Comparison of ENCODE assay signal across 8 cellular contexts in genomic region chr7:5429253-5429856, GRCh38. TPM values are rescaled to one million over a fixed set of nuclear protein-coding genes. Genes with fewer than 3 reads are reported as not detected.
DNase-seq lines count a peak whose midpoint lies in the region; ATAC-seq lines count a peak whose summit lies in the region.

No MANE protein-coding gene starts in this region.

- DNase-seq in activated CD4-positive, alpha-beta T cell treated with anti-CD3 and anti-CD28 coated beads, Interleukin-2, amount 10 ng/mL, durations not matched to agents 24 days and 14 days, result peak; percentile 64
- no peak for DNase-seq in activated CD4-positive, alpha-beta T cell treated with anti-CD3 and anti-CD28 coated beads, Interleukin-2, amount 50 U/mL, for 4 hours
- DNase-seq in RPMI8226, result peak; percentile 37
- DNase-seq in fibroblast of gingiva (ENCODE audit: low read depth), result peak; percentile 47
- no peak for DNase-seq in natural killer cell treated with Interleukin-12 subunit alpha and Interleukin-12 subunit beta and Interleukin-15 and Interleukin-18, amount 100 ng/mL, for 72 hours (ENCODE audit: low spot score)

- no peaks in the 10 kb centered on the region for H3K9me3 Mint-ChIP-seq in activated CD4-positive, alpha-beta T cell treated with anti-CD3 and anti-CD28 coated beads, Interleukin-2, amount 10 ng/mL, durations not matched to agents 24 days and 14 days
- H3K9me3 Mint-ChIP-seq in natural killer cell treated with Interleukin-12 subunit alpha and Interleukin-12 subunit beta and Interleukin-15 and Interleukin-18, amount 100 ng/mL, for 72 hours, result no peaks in the 10 kb centered on the region

- H3K36me3 Mint-ChIP-seq in activated CD4-positive, alpha-beta T cell treated with anti-CD3 and anti-CD28 coated beads, Interleukin-2, amount 10 ng/mL, durations not matched to agents 24 days and 14 days (ENCODE audit: low read depth), result no peaks in the 10 kb centered on the region
- no peaks in the 10 kb centered on the region for H3K36me3 Mint-ChIP-seq in natural killer cell treated with Interleukin-12 subunit alpha and Interleukin-12 subunit beta and Interleukin-15 and Interleukin-18, amount 100 ng/mL, for 72 hours

- peak overlapping the region; percentile 50 for H3K4me3 Mint-ChIP-seq in activated CD4-positive, alpha-beta T cell treated with anti-CD3 and anti-CD28 coated beads, Interleukin-2, amount 10 ng/mL, durations not matched to agents 24 days and 14 days
- H3K4me3 Mint-ChIP-seq in natural killer cell treated with Interleukin-12 subunit alpha and Interleukin-12 subunit beta and Interleukin-15 and Interleukin-18, amount 100 ng/mL, for 72 hours, result peak overlapping the region; percentile 50

- ATAC-seq in natural killer cell treated with Interleukin-12 subunit alpha and Interleukin-12 subunit beta and Interleukin-15 and Interleukin-18, amount 100 ng/mL, for 72 hours, result peak in 1 of 2 donors; percentile 10
- no peak for ATAC-seq in GM18517 (IDR thresholded peaks at IDR 0.05; ENCODE audit: unreplicated experiment)
- ATAC-seq in HG03280 (IDR thresholded peaks at IDR 0.05; ENCODE audit: unreplicated experiment), result no peak
- ATAC-seq in GM21367 (IDR thresholded peaks at IDR 0.05; ENCODE audit: unreplicated experiment), result no peak

- H3K27ac Mint-ChIP-seq in activated CD4-positive, alpha-beta T cell treated with anti-CD3 and anti-CD28 coated beads, Interleukin-2, amount 10 ng/mL, durations not matched to agents 24 days and 14 days, result peak overlapping the region; percentile 65
- no peak overlapping the region for H3K27ac Mint-ChIP-seq in natural killer cell treated with Interleukin-12 subunit alpha and Interleukin-12 subunit beta and Interleukin-15 and Interleukin-18, amount 100 ng/mL, for 72 hours

- H3K27me3 Mint-ChIP-seq in activated CD4-positive, alpha-beta T cell treated with anti-CD3 and anti-CD28 coated beads, Interleukin-2, amount 10 ng/mL, durations not matched to agents 24 days and 14 days, result peaks cover 59% of the 10 kb centered on the region
- H3K27me3 Mint-ChIP-seq in natural killer cell treated with Interleukin-12 subunit alpha and Interleukin-12 subunit beta and Interleukin-15 and Interleukin-18, amount 100 ng/mL, for 72 hours, result peaks cover 42 to 46% of the 10 kb centered on the region in 2 donors

- H3K4me1 Mint-ChIP-seq in activated CD4-positive, alpha-beta T cell treated with anti-CD3 and anti-CD28 coated beads, Interleukin-2, amount 10 ng/mL, durations not matched to agents 24 days and 14 days, result peaks cover 15% of the 10 kb centered on the region
- H3K4me1 Mint-ChIP-seq in natural killer cell treated with Interleukin-12 subunit alpha and Interleukin-12 subunit beta and Interleukin-15 and Interleukin-18, amount 100 ng/mL, for 72 hours (ENCODE audit: low read depth in 2 of 2), result peaks cover 8 to 18% of the 10 kb centered on the region in 2 donors

- intact Hi-C loops in activated CD4-positive, alpha-beta T cell treated with anti-CD3 and anti-CD28 coated beads, Interleukin-2, amount 10 ng/mL, durations not matched to agents 24 days and 14 days (cut with micrococcal nuclease), result no loop called here

RNA-seq across cellular contexts. Expression of gene TNRC18, which starts 5.7 kb away (rescaled TPM):
- total RNA-seq in activated CD4-positive, alpha-beta T cell treated with anti-CD3 and anti-CD28 coated beads, Interleukin-2, amount 10 ng/mL, durations not matched to agents 24 days and 14 days, result 40.0 and 43.3 TPM in 2 replicates
- total RNA-seq in natural killer cell treated with Interleukin-12 subunit alpha and Interleukin-12 subunit beta and Interleukin-15 and Interleukin-18, amount 100 ng/mL, for 72 hours, result 10 to 100 TPM; 81.2 to 87.6 TPM

Comparison
In these comparisons a context has a peak if more than half of its experiments do, and no peak if none do; other contexts are left out.
1. DNase-seq: peak in activated CD4-positive, alpha-beta T cell treated with anti-CD3 and anti-CD28 coated beads, Interleukin-2, amount 10 ng/mL, durations not matched to agents 24 days and 14 days (single experiment), RPMI8226 (single experiment) and fibroblast of gingiva (single experiment); none in activated CD4-positive, alpha-beta T cell treated with anti-CD3 and anti-CD28 coated beads, Interleukin-2, amount 50 U/mL, for 4 hours (0 of 2) and natural killer cell treated with Interleukin-12 subunit alpha and Interleukin-12 subunit beta and Interleukin-15 and Interleukin-18, amount 100 ng/mL, for 72 hours (single experiment).